Comparison of ENCODE assay signal across 17 cellular contexts in the genomic region with DNA sequence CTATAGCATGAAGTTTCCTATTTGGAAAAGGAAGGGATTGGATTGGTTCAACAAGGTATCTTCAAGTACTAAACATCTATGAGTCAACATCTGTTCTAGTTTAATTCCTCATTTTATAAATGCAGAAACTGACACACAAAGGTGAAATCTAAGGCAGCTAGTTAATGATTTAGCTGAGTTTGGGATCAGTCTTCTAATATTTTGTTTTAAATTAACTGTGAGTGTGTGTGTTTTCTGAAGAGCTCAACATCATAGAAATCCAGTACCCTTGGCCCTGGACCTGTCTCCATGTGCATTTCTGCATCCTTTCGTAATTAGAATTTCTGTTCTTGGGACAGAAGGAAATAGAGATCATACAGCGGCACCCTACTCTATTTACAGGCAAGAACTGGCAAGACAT.
"Had no signal": no experiment of that assay in that cellular context is flagged by ENCODE, and none has a peak within 500 bp of the region (broad histone marks: within the 10 kb centered on the region; RNA-seq: fewer than 3 reads in every experiment).

No MANE protein-coding gene starts in this region.

- H3K4me1 Mint-ChIP-seq: natural killer cell; stimulated activated effector memory CD8-positive, alpha-beta T cell treated with anti-CD3 and anti-CD28 coated beads, Interleukin-12 subunit alpha, Interleukin-12 subunit beta, amount 100 ng/mL, for 72 hours had no signal

- H3K36me3 ChIP-seq: prostate gland had no signal

- H3K36me3 Mint-ChIP-seq: activated naive CD4-positive, alpha-beta T cell treated with anti-CD3 and anti-CD28 coated beads, Interleukin-2, amount 50 U/mL, for 72 hours; natural killer cell; stimulated activated effector memory CD8-positive, alpha-beta T cell treated with anti-CD3 and anti-CD28 coated beads, Interleukin-12 subunit alpha, Interleukin-12 subunit beta, amount 100 ng/mL, for 72 hours; WTC11 had no signal

- H3K4me3 Mint-ChIP-seq: activated CD8-positive, alpha-beta T cell treated with anti-CD3 and anti-CD28 coated beads, Interleukin-2, amount 10 ng/mL, durations not matched to agents 7 days and 5 days; natural killer cell; stimulated activated effector memory CD8-positive, alpha-beta T cell treated with anti-CD3 and anti-CD28 coated beads, Interleukin-12 subunit alpha, Interleukin-12 subunit beta, amount 100 ng/mL, for 72 hours; WTC11 had no signal

- ATAC-seq: activated CD8-positive, alpha-beta T cell treated with anti-CD3 and anti-CD28 coated beads, Interleukin-2, amount 10 ng/mL, durations not matched to agents 7 days and 5 days; activated naive CD4-positive, alpha-beta T cell treated with anti-CD3 and anti-CD28 coated beads, Interleukin-2, amount 50 U/mL, for 72 hours; left cardiac atrium; mucosa of descending colon; natural killer cell; stimulated activated effector memory CD8-positive, alpha-beta T cell treated with anti-CD3 and anti-CD28 coated beads, Interleukin-12 subunit alpha, Interleukin-12 subunit beta, amount 100 ng/mL, for 72 hours had no signal

- H3K4me3 ChIP-seq: dorsolateral prefrontal cortex, mucosa of descending colon, prostate gland had no signal

- H3K4me1 ChIP-seq: prostate gland had no signal

- H3K27ac Mint-ChIP-seq: activated CD8-positive, alpha-beta T cell treated with anti-CD3 and anti-CD28 coated beads, Interleukin-2, amount 10 ng/mL, durations not matched to agents 7 days and 5 days; activated naive CD4-positive, alpha-beta T cell treated with anti-CD3 and anti-CD28 coated beads, Interleukin-2, amount 50 U/mL, for 72 hours; natural killer cell; stimulated activated effector memory CD8-positive, alpha-beta T cell treated with anti-CD3 and anti-CD28 coated beads, Interleukin-12 subunit alpha, Interleukin-12 subunit beta, amount 100 ng/mL, for 72 hours had no signal

- H3K9me3 Mint-ChIP-seq: stimulated activated effector memory CD8-positive, alpha-beta T cell treated with anti-CD3 and anti-CD28 coated beads, Interleukin-12 subunit alpha, Interleukin-12 subunit beta, amount 100 ng/mL, for 72 hours had no signal

- DNase-seq: activated CD4-positive, alpha-beta T cell treated with anti-CD3 and anti-CD28 coated beads for 4 hours; activated CD8-positive, alpha-beta memory T cell treated with anti-CD3 and anti-CD28 coated beads, Interleukin-2, amount 50 U/mL, for 4 hours; activated CD8-positive, alpha-beta T cell treated with anti-CD3 and anti-CD28 coated beads, Interleukin-2, amount 10 ng/mL, durations not matched to agents 7 days and 5 days; activated effector memory CD4-positive, alpha-beta T cell treated with anti-CD3 and anti-CD28 coated beads, Interleukin-2, amount 50 U/mL, for 16 hours; activated T-cell treated with anti-CD3 and anti-CD28 coated beads, Interleukin-2, amount 50 U/mL, for 48 hours; dorsolateral prefrontal cortex; foreskin fibroblast; head of caudate nucleus; left cardiac atrium; mucosa of descending colon; natural killer cell; nucleus accumbens; T-helper 2 cell had no signal

- H3K9me3 ChIP-seq: mucosa of descending colon, prostate gland had no signal

- H3K27ac ChIP-seq: dorsolateral prefrontal cortex, prostate gland had no signal
